14 cellular contexts compared by ENCODE assay signal in genomic region chr6:11179978-11180303, GRCh38.
"Had no signal": no experiment of that assay in that cellular context is flagged by ENCODE, and none has a peak within 500 bp of the region (broad histone marks: within the 10 kb centered on the region; RNA-seq: fewer than 3 reads in every experiment).

No MANE protein-coding gene starts in this region.

- H3K9me3 ChIP-seq: colonic mucosa, esophagus squamous epithelium, pancreas, stomach, thoracic aorta, uterus had no signal

- H3K27ac ChIP-seq: colonic mucosa, esophagus squamous epithelium, foreskin keratinocyte, pancreas, stomach, thoracic aorta, uterus, WERI-Rb-1 had no signal

- H3K27me3 ChIP-seq: colonic mucosa, esophagus squamous epithelium, foreskin keratinocyte, pancreas, stomach, uterus had no signal

- H3K36me3 ChIP-seq: colonic mucosa, pancreas, uterus, WERI-Rb-1 had no signal

- H3K4me3 ChIP-seq: colonic mucosa, esophagus squamous epithelium, pancreas, stomach, thoracic aorta, uterus had no signal

- DNase-seq: activated CD4-positive, alpha-beta T cell treated with anti-CD3 and anti-CD28 coated beads for 4 hours; activated naive CD4-positive, alpha-beta T cell treated with Interleukin-2 at 50 U/mL for 16 hours; activated naive CD8-positive, alpha-beta T cell treated with anti-CD3 and anti-CD28 coated beads, Interleukin-2, amount 50 U/mL, for 24 hours; caudate nucleus; colonic mucosa; esophagus squamous epithelium; mesenchymal stem cell; pancreas; stimulated activated CD4-positive, alpha-beta T cell treated with anti-CD3 and anti-CD28 coated beads, Interleukin-4, amount 100 ng/mL, for 4 hours; stomach; uterus; WERI-Rb-1 had no signal

- H3K4me1 ChIP-seq: colonic mucosa, esophagus squamous epithelium, foreskin keratinocyte, pancreas, uterus had no signal
